8 cellular contexts compared by ENCODE assay signal in the genomic region with DNA sequence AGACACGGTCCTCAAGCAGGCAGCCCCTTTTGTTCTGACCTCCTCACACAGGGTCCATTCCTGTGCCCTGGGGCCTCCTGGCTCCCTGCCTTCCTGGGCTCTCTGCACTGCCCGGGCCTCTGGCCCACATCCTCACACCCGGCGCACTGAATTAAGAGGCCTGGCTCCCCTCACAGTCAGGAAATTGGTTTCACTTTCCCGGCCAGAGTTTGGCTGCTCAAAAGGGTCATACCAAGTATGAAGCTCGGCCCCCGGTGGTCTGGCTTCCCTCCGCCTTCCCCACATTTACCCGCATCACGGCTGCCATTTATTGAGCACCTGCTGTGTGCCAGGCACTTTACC.
DNase-seq lines count a peak whose midpoint lies in the region; ATAC-seq and TF ChIP-seq lines count a peak whose summit lies in the region.
"Had no signal": no experiment of that assay in that cellular context is flagged by ENCODE, and none has a peak within 500 bp of the region (broad histone marks: within the 10 kb centered on the region; RNA-seq: fewer than 3 reads in every experiment).

No MANE protein-coding gene starts in this region.

- ATAC-seq in HG02973 (IDR thresholded peaks at IDR 0.05; ENCODE audit: unreplicated experiment): no peak

- H3K27ac Mint-ChIP-seq in endodermal cell: peak overlapping the region; percentile 85

- H3K27me3 ChIP-seq in SJSA1 (replicated peaks) (no peaks in the 10 kb centered on the region), endodermal cell (ENCODE audit: control insufficient read depth, insufficient read depth, low read length, poor library complexity, severe bottlenecking) (no peaks in the 10 kb centered on the region), thyroid gland (no peaks in the 10 kb centered on the region)

- H3K4me3 ChIP-seq in SJSA1 (no peak overlapping the region), endodermal cell (ENCODE audit: low read length) (no peak overlapping the region), thyroid gland (replicated peaks in 1 of 3) (no peak overlapping the region)

- TF ChIP-seq CTCF in endodermal cell (conservative IDR thresholded peaks at IDR 0.05) (no peak), thyroid gland (IDR thresholded peaks at IDR 0.05) (no peak)

- peaks cover 3% of the 10 kb centered on the region for H3K27me3 Mint-ChIP-seq in endodermal cell (ENCODE audit: insufficient read depth)

- peaks cover 9% of the 10 kb centered on the region for H3K36me3 Mint-ChIP-seq in endodermal cell (ENCODE audit: low read depth)

- intact Hi-C loops in thyroid gland (cut with DNase I): no loop called here

- 90 to 91% methylated on average over 7 to 10 of the region's 10 CpGs for WGBS in endodermal cell (ENCODE audit: insufficient coverage in 1 of 2, insufficient read length in 1 of 2), 2 experiments
- WGBS in thyroid gland, 2 donors: 62 to 69% methylated on average over 10 of the region's 10 CpGs

- peaks cover 54% of the 10 kb centered on the region for H3K4me1 ChIP-seq in SJSA1 (replicated peaks)
- peaks cover 12% of the 10 kb centered on the region for H3K4me1 ChIP-seq in endodermal cell (ENCODE audit: control insufficient read depth, insufficient read depth, low read length)
- peaks cover 21 to 28% of the 10 kb centered on the region in 2 donors for H3K4me1 ChIP-seq in thyroid gland

- H3K9me3 ChIP-seq in SJSA1 (replicated peaks) (no peaks in the 10 kb centered on the region; the same call in 1 of the 2 replicates), endodermal cell (ENCODE audit: control insufficient read depth, low read length) (no peaks in the 10 kb centered on the region), thyroid gland (no peaks in the 10 kb centered on the region)

- DNase-seq in SJSA1 (ENCODE audit: low read depth in 1 of 2, low spot score in 2 of 2) (peak in 1 of 2 experiments; percentile 38), endodermal cell (no peak), midbrain (lab: John Stamatoyannopoulos, UW) (peak; percentile 59), thyroid gland (peak; percentile 21 to 24), NCI-H524 (lab: John Stamatoyannopoulos, UW) (no peak)
- DNase-seq in activated CD8-positive, alpha-beta memory T cell treated with anti-CD3 and anti-CD28 coated beads, Interleukin-2, amount 50 U/mL, for 4 hours: no peak
- DNase-seq: NCI-H1105 treated with DMSO at 0.1 percent for 48 hours had no signal

- H3K4me3 Mint-ChIP-seq in endodermal cell: no peak overlapping the region

- H3K36me3 ChIP-seq in SJSA1 (no peaks in the 10 kb centered on the region), endodermal cell (ENCODE audit: control insufficient read depth, insufficient read depth, low read length) (peaks cover 8% of the 10 kb centered on the region), thyroid gland (no peaks in the 10 kb centered on the region)

- TF ChIP-seq POLR2A in thyroid gland (IDR thresholded peaks at IDR 0.05): no peak

- H3K27ac ChIP-seq in SJSA1 (peak overlapping the region; percentile 82), endodermal cell (ENCODE audit: low read depth, low read length) (no peak overlapping the region), thyroid gland (peak overlapping the region; percentile 44 to 90 (median 90))

- peaks cover 33% of the 10 kb centered on the region for H3K4me1 Mint-ChIP-seq in endodermal cell

- no peak overlapping the region for H3K9ac ChIP-seq in endodermal cell (ENCODE audit: extremely low read depth, low read length, poor library complexity, severe bottlenecking)

- no peaks in the 10 kb centered on the region for H3K9me3 Mint-ChIP-seq in endodermal cell

Comparison
In these comparisons a context has a peak if more than half of its experiments do, and no peak if none do; other contexts are left out.
1. DNase-seq: peak in midbrain (single experiment) and thyroid gland (2 of 2); none in endodermal cell (single experiment), activated CD8-positive, alpha-beta memory T cell treated with anti-CD3 and anti-CD28 coated beads, Interleukin-2, amount 50 U/mL, for 4 hours (single experiment) and NCI-H524 (0 of 2).